11 cellular contexts compared by ENCODE assay signal in the genomic region with DNA sequence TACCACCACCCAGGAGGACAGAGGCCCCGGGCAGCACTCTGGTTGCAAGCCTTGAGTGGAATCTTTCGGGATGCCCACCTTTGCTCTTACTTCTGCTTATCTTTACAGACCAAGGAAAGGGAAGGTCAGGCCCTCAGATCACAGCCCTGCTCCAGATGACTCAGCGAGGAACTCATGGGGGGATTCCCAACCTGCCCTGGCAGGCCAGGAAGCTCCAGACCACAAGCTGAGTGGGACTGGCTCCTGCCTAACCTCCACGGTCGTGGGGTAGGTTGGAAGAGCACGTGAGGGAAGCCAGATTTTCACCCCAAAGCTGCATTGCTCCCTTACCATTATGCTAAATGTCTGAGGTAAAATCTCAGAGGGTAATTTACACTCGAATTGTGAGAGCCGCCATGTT. TPM values are rescaled to one million over a fixed set of nuclear protein-coding genes. Genes with fewer than 3 reads are reported as not detected.
DNase-seq lines count a peak whose midpoint lies in the region; ATAC-seq, FAIRE-seq and TF ChIP-seq lines count a peak whose summit lies in the region.
"Had no signal": no experiment of that assay in that cellular context is flagged by ENCODE, and none has a peak within 500 bp of the region (broad histone marks: within the 10 kb centered on the region; RNA-seq: fewer than 3 reads in every experiment).

No MANE protein-coding gene starts in this region.

- H3K27ac ChIP-seq in breast epithelium = peak overlapping the region; percentile 59 to 68
- H3K27ac ChIP-seq in hepatocyte = peak overlapping the region; percentile 14
- peak overlapping the region; percentile 56 for H3K27ac ChIP-seq in vagina
- no peak overlapping the region for H3K27ac ChIP-seq in kidney (ENCODE audit: low read depth in 2 of 2, low read length in 2 of 2)
- H3K27ac ChIP-seq: GM23248 had no signal

- H3K36me3 ChIP-seq in breast epithelium = no peaks in the 10 kb centered on the region
- H3K36me3 ChIP-seq in hepatocyte (replicated peaks; ENCODE audit: insufficient read depth, low read depth) = no peaks in the 10 kb centered on the region
- no peaks in the 10 kb centered on the region for H3K36me3 ChIP-seq in vagina
- peaks cover 0 to 2% of the 10 kb centered on the region in 2 donors for H3K36me3 ChIP-seq in kidney (ENCODE audit: control insufficient read depth in 1 of 2, insufficient read depth in 2 of 2, low read length in 2 of 2)

- DNase-seq in breast epithelium (ENCODE audit: low spot score in 2 of 2) (no peak), MCF 10A (ENCODE audit: unreplicated experiment) (no peak), hepatocyte (ENCODE audit: low spot score) (no peak), vagina (ENCODE audit: extremely low spot score in 2 of 2) (no peak), lower leg skin (ENCODE audit: low spot score in 2 of 2) (no peak), kidney (no peak)
- peak; percentile 76 for DNase-seq in activated CD4-positive, alpha-beta memory T cell treated with anti-CD3 and anti-CD28 coated beads for 36 hours
- DNase-seq: GM23248; NK-92 treated with Interleukin-12 subunit alpha and Interleukin-12 subunit beta, amount 100 ng/mL, for 24 hours had no signal

- no peak overlapping the region for H2AFZ ChIP-seq in hepatocyte
- H2AFZ ChIP-seq: GM23248 had no signal

- H3K4me2 ChIP-seq in hepatocyte = no peak overlapping the region

- CTCF ChIA-PET in MCF 10A (lab: Yijun Ruan, JAX) = interaction anchor here (0.6 to 0.9 kb wide), 2 partner anchors 16 to 69 kb away, joined by 3 read pairs; no protein-coding TSS in a partner anchor
- CTCF ChIA-PET in activated CD4-positive, alpha-beta memory T cell treated with anti-CD3 and anti-CD28 coated beads for 36 hours (lab: Charles Lee) = interaction anchor here (1.1 to 4.5 kb wide), 4 partner anchors 9 to 770 kb away, joined by 4 to 28 read pairs (median 8); partner anchors contain the start of genes CASTOR1 and RNF215

- no peak overlapping the region for H3K4me3 Mint-ChIP-seq in MCF 10A (ENCODE audit: unreplicated experiment)
- no peak overlapping the region for H3K4me3 Mint-ChIP-seq in activated CD4-positive, alpha-beta memory T cell treated with anti-CD3 and anti-CD28 coated beads for 36 hours

- H3K27me3 ChIP-seq in breast epithelium = no peaks in the 10 kb centered on the region
- H3K27me3 ChIP-seq in hepatocyte = no peaks in the 10 kb centered on the region
- H3K27me3 ChIP-seq in vagina = no peaks in the 10 kb centered on the region

- peaks cover 41% of the 10 kb centered on the region for H4K20me1 ChIP-seq in hepatocyte (ENCODE audit: insufficient read depth, poor library complexity, severe bottlenecking)

- TF ChIP-seq CTCF in breast epithelium (IDR thresholded peaks at IDR 0.05) (no peak), MCF 10A (IDR thresholded peaks at IDR 0.05; ENCODE audit: unreplicated experiment) (no peak), hepatocyte (IDR thresholded peaks at IDR 0.05; ENCODE audit: poor library complexity) (no peak), vagina (IDR thresholded peaks at IDR 0.05) (no peak), lower leg skin (IDR thresholded peaks at IDR 0.05) (no peak), kidney (IDR thresholded peaks at IDR 0.05; ENCODE audit: borderline replicate concordance, extremely low read depth, insufficient read depth) (no peak)

- 74% methylated on average over 8 of the region's 8 CpGs for WGBS in hepatocyte (ENCODE audit: low lambda C conversion rate, missing lambda C conversion rate)
- 62 to 83% methylated on average over 7 to 8 of the region's 8 CpGs for WGBS in lower leg skin, 2 donors

- no peak for TF ChIP-seq POLR2A in breast epithelium (IDR thresholded peaks at IDR 0.05)
- TF ChIP-seq POLR2A in vagina (IDR thresholded peaks at IDR 0.05) = no peak
- TF ChIP-seq POLR2A in lower leg skin (IDR thresholded peaks at IDR 0.05) = no peak

- no peaks in the 10 kb centered on the region for H3K9me2 ChIP-seq in hepatocyte (replicated peaks; ENCODE audit: insufficient read depth)

- no peak overlapping the region for H3K27ac Mint-ChIP-seq in MCF 10A (ENCODE audit: low read depth, unreplicated experiment)
- H3K27ac Mint-ChIP-seq in activated CD4-positive, alpha-beta memory T cell treated with anti-CD3 and anti-CD28 coated beads for 36 hours = peak overlapping the region; percentile 84

- intact Hi-C loops in breast epithelium (cut with DNase I; ENCODE audit: low total_unique reads) (no loop called here), MCF 10A (cut with micrococcal nuclease) (no loop called here), vagina (cut with DNase I) (no loop called here), lower leg skin (cut with DNase I; ENCODE audit: low total_unique reads) (no loop called here), kidney (cut with DNase I) (no loop called here)
- intact Hi-C loops in activated CD4-positive, alpha-beta memory T cell treated with anti-CD3 and anti-CD28 coated beads for 36 hours (cut with micrococcal nuclease) = loop anchor here (1.0 kb wide), 1 partner anchor 9 kb away; no protein-coding TSS in a partner anchor

- no peaks in the 10 kb centered on the region for H3K9me3 Mint-ChIP-seq in MCF 10A (ENCODE audit: unreplicated experiment)
- H3K9me3 Mint-ChIP-seq in activated CD4-positive, alpha-beta memory T cell treated with anti-CD3 and anti-CD28 coated beads for 36 hours = no peaks in the 10 kb centered on the region

- H3K79me2 ChIP-seq in hepatocyte = peaks cover 88% of the 10 kb centered on the region

- H3K27me3 Mint-ChIP-seq in MCF 10A (ENCODE audit: insufficient read depth, unreplicated experiment) = no peaks in the 10 kb centered on the region
- no peaks in the 10 kb centered on the region for H3K27me3 Mint-ChIP-seq in activated CD4-positive, alpha-beta memory T cell treated with anti-CD3 and anti-CD28 coated beads for 36 hours

- no peak overlapping the region for H3K4me3 ChIP-seq in breast epithelium
- no peak overlapping the region for H3K4me3 ChIP-seq in hepatocyte
- no peak overlapping the region for H3K4me3 ChIP-seq in vagina
- no peak overlapping the region for H3K4me3 ChIP-seq in lower leg skin (ENCODE audit: low read depth, poor library complexity, severe bottlenecking)
- H3K4me3 ChIP-seq in kidney (ENCODE audit: low read length in 2 of 2) = no peak overlapping the region
- H3K4me3 ChIP-seq: GM23248 had no signal

- no peak for FAIRE-seq in kidney (lab: Jason Lieb, UNC)

- H3K4me1 Mint-ChIP-seq in MCF 10A (ENCODE audit: insufficient read depth, unreplicated experiment) = peaks cover 48% of the 10 kb centered on the region
- peaks cover 93% of the 10 kb centered on the region for H3K4me1 Mint-ChIP-seq in activated CD4-positive, alpha-beta memory T cell treated with anti-CD3 and anti-CD28 coated beads for 36 hours (ENCODE audit: low read depth)

- H3K9me3 ChIP-seq in breast epithelium (no peaks in the 10 kb centered on the region), hepatocyte (ENCODE audit: low read depth) (no peaks in the 10 kb centered on the region), vagina (no peaks in the 10 kb centered on the region), kidney (ENCODE audit: control insufficient read depth in 1 of 2, low read length in 2 of 2) (no peaks in the 10 kb centered on the region)

- H3K9ac ChIP-seq in kidney (ENCODE audit: low read length in 2 of 2) = no peak overlapping the region
- H3K9ac ChIP-seq: GM23248 had no signal

- peaks cover 4% of the 10 kb centered on the region for H3K36me3 Mint-ChIP-seq in MCF 10A (ENCODE audit: insufficient read depth, unreplicated experiment)
- H3K36me3 Mint-ChIP-seq in activated CD4-positive, alpha-beta memory T cell treated with anti-CD3 and anti-CD28 coated beads for 36 hours = peaks cover 10% of the 10 kb centered on the region

- H3K4me1 ChIP-seq in breast epithelium (peaks cover 21 to 27% of the 10 kb centered on the region in 2 donors), hepatocyte (ENCODE audit: insufficient read depth) (peaks cover 35% of the 10 kb centered on the region), vagina (peaks cover 99% of the 10 kb centered on the region), kidney (ENCODE audit: control insufficient read depth in 1 of 2, insufficient read depth in 1 of 2, low read depth in 1 of 2, low read length in 2 of 2) (peaks cover 66 to 69% of the 10 kb centered on the region in 2 donors)

- no TSS peak for BruUV-seq in MCF 10A (replicated peaks; lab: Mats Ljungman, UMichigan)

- no peak for ATAC-seq in HG03460 (IDR thresholded peaks at IDR 0.05; ENCODE audit: unreplicated experiment)

- POLR2A ChIA-PET in MCF 10A (lab: Yijun Ruan, JAX) = interaction anchor here (4.5 to 6.4 kb wide), 2 partner anchors 9 to 13 kb away, joined by 31 to 36 read pairs; partner anchors contain the start of gene TBC1D10A
- POLR2A ChIA-PET in activated CD4-positive, alpha-beta memory T cell treated with anti-CD3 and anti-CD28 coated beads for 36 hours (lab: Charles Lee) = interaction anchor here (0.5 to 0.8 kb wide), 4 partner anchors 9 to 33 kb away, joined by 3 to 4 read pairs (median 3); no protein-coding TSS in a partner anchor

RNA-seq across cellular contexts. Expression of gene TBC1D10A, which starts 11.8 kb away (rescaled TPM):
- 10 to 100 TPM; 25.0 to 50.1 (median 32.4) TPM for total RNA-seq in breast epithelium
- total RNA-seq in MCF 10A (2022) = 11.1 and 13.1 TPM in 2 replicates
- 10 to 100 TPM; 28.9 to 29.0 TPM for total RNA-seq in activated CD4-positive, alpha-beta memory T cell treated with anti-CD3 and anti-CD28 coated beads for 36 hours
- 15.7 and 23.4 TPM in 2 replicates for total RNA-seq in hepatocyte
- 38.7 and 39.9 TPM in 2 replicates for polyA plus RNA-seq in hepatocyte
- 51.3 TPM for total RNA-seq in vagina
- total RNA-seq in lower leg skin = 10 to 100 TPM; 64.8 to 80.1 (median 74.2) TPM
- 34.5 TPM for total RNA-seq in kidney
- polyA plus RNA-seq in kidney (ENCODE audit: insufficient read depth, low read depth, low replicate concordance) = 31.0 TPM

RNA-seq across cellular contexts. Expression of gene CASTOR1, which starts 25.6 kb away (rescaled TPM):
- 10 to 100 TPM; 15.5 to 26.6 (median 20.6) TPM for total RNA-seq in breast epithelium
- total RNA-seq in MCF 10A (2022) = 1.2 and 4.8 TPM in 2 replicates
- 1 to 10 TPM; 3.6 to 4.0 TPM for total RNA-seq in activated CD4-positive, alpha-beta memory T cell treated with anti-CD3 and anti-CD28 coated beads for 36 hours
- total RNA-seq in hepatocyte = 30.9 and 48.0 TPM in 2 replicates
- 43.5 and 53.5 TPM in 2 replicates for polyA plus RNA-seq in hepatocyte
- 51.8 TPM for total RNA-seq in vagina
- total RNA-seq in lower leg skin = 10 to 100 TPM; 16.3 to 38.1 (median 22.6) TPM
- total RNA-seq in kidney = 16.5 TPM
- polyA plus RNA-seq in kidney (ENCODE audit: insufficient read depth, low read depth, low replicate concordance) = 71.7 TPM

RNA-seq across cellular contexts. Expression of gene SF3A1, which starts 41.8 kb away (rescaled TPM):
- total RNA-seq in breast epithelium (10 to 100 TPM; 47.7 to 68.6 (median 47.9) TPM), MCF 10A (2022) (167 and 193 TPM in 2 replicates), hepatocyte (45.8 and 48.6 TPM in 2 replicates), vagina (78.3 TPM), lower leg skin (100 to 1,000 TPM in 2 of 4 donors, 10 to 100 TPM in 2; 72.4 to 169 (median 114) TPM), kidney (179 TPM)
- total RNA-seq in activated CD4-positive, alpha-beta memory T cell treated with anti-CD3 and anti-CD28 coated beads for 36 hours = 100 to 1,000 TPM; 255 to 273 TPM
- polyA plus RNA-seq in hepatocyte (82.5 and 84.6 TPM in 2 replicates), kidney (ENCODE audit: insufficient read depth, low read depth, low replicate concordance) (23.7 TPM)

RNA-seq across cellular contexts. Expression of gene CCDC157, which starts 41.9 kb away (rescaled TPM):
- total RNA-seq in breast epithelium (1 to 10 TPM; 2.6 to 7.5 (median 6.6) TPM), MCF 10A (2022) (1.1 and 1.7 TPM in 2 replicates), hepatocyte (4.1 and 5.3 TPM in 2 replicates), vagina (4.2 TPM), lower leg skin (1 to 10 TPM in 3 of 4 donors, under 1 TPM in 1; 0.17 to 4.5 (median 2.7) TPM), kidney (5.1 TPM)
- total RNA-seq in activated CD4-positive, alpha-beta memory T cell treated with anti-CD3 and anti-CD28 coated beads for 36 hours = 1 to 10 TPM; 2.1 to 2.9 TPM
- polyA plus RNA-seq in hepatocyte (5.4 TPM in 2 replicates), kidney (ENCODE audit: insufficient read depth, low read depth, low replicate concordance) (6.0 TPM)

RNA-seq across cellular contexts. Expression of gene OSM, which starts 48.3 kb away (rescaled TPM):
- 1 to 10 TPM; 1.3 to 2.5 (median 1.3) TPM for total RNA-seq in breast epithelium
- not detected in 2 replicates for total RNA-seq in MCF 10A (2022)
- total RNA-seq in activated CD4-positive, alpha-beta memory T cell treated with anti-CD3 and anti-CD28 coated beads for 36 hours = 10 to 100 TPM; 39.6 to 41.2 TPM
- total RNA-seq in hepatocyte = 0.48 and 1.5 TPM in 2 replicates
- polyA plus RNA-seq in hepatocyte = not detected in 2 replicates
- not detected for total RNA-seq in vagina
- total RNA-seq in lower leg skin = under 1 TPM in 3 of 4 donors, not detected in 1; 0.27 to 0.34 (median 0.29) TPM
- 1.2 TPM for total RNA-seq in kidney
- polyA plus RNA-seq in kidney (ENCODE audit: insufficient read depth, low read depth, low replicate concordance) = 0.56 TPM
- total RNA-seq: dermis microvascular lymphatic vessel endothelial cell, GM23248 had no signal
- polyA plus RNA-seq: GM23248 had no signal

Comparison
In these comparisons a context has a peak if more than half of its experiments do, and no peak if none do; other contexts are left out.
1. H3K27ac ChIP-seq: peak in breast epithelium (2 of 2), hepatocyte (single experiment) and vagina (single experiment); none in kidney (0 of 2).